ENCODE assay signal across 20 cellular contexts in the genomic region with DNA sequence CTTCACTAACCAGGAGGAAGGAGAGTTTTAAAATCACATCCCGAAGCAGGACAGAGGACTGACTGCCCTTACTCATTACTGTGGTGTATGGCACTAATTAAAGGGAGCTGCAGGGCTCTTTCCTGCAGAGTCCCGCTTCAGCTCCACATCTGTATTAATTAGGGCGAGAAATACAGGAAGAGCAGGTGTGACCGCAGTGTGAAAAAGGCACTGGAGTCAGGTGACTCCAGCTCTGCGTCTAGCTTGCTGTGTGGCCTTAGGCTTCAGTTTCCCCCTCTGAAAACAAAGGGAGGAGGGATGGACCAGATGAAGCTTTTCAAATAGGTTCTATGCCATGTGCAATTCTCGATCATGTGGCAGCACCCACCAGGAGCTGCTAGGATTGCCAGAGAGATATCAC. TPM values are rescaled to one million over a fixed set of nuclear protein-coding genes. Genes with fewer than 3 reads are reported as not detected.
"Had no signal": no experiment of that assay in that cellular context is flagged by ENCODE, and none has a peak within 500 bp of the region (broad histone marks: within the 10 kb centered on the region; RNA-seq: fewer than 3 reads in every experiment).

No MANE protein-coding gene starts in this region.

- H3K4me3 Mint-ChIP-seq: activated CD4-positive, alpha-beta T cell treated with anti-CD3 and anti-CD28 coated beads for 36 hours; effector memory CD8-positive, alpha-beta T cell; mesothelial cell of epicardium; nephron; WTC11 had no signal

- H3K4me1 Mint-ChIP-seq: activated CD4-positive, alpha-beta T cell treated with anti-CD3 and anti-CD28 coated beads for 36 hours; mesothelial cell of epicardium had no signal

- H3K27ac ChIP-seq: adrenal gland, hepatocyte, right atrium auricular region, tibial nerve, vagina had no signal

- H3K4me1 ChIP-seq: right atrium auricular region had no signal

- H3K4me3 ChIP-seq: adrenal gland, hepatocyte, lung, right atrium auricular region, tibial nerve, vagina had no signal

- ATAC-seq: activated CD4-positive, alpha-beta T cell treated with anti-CD3 and anti-CD28 coated beads for 36 hours; activated naive CD4-positive, alpha-beta T cell treated with anti-CD3 and anti-CD28 coated beads, Interleukin-2, amount 50 U/mL, for 72 hours; effector memory CD8-positive, alpha-beta T cell; left colon; stimulated activated naive CD8-positive, alpha-beta T cell treated with anti-CD3 and anti-CD28 coated beads, Interleukin-15, Interleukin-2, amounts not matched to agents 100 U/mL and 50 U/mL, for 24 hours; WTC11 had no signal

- H3K27ac Mint-ChIP-seq: activated CD4-positive, alpha-beta T cell treated with anti-CD3 and anti-CD28 coated beads for 36 hours; activated naive CD4-positive, alpha-beta T cell treated with anti-CD3 and anti-CD28 coated beads, Interleukin-2, amount 50 U/mL, for 72 hours; mesothelial cell of epicardium; nephron; progenitor cell of endocrine pancreas; WTC11 had no signal

- H3K9me3 Mint-ChIP-seq: activated naive CD4-positive, alpha-beta T cell treated with anti-CD3 and anti-CD28 coated beads, Interleukin-2, amount 50 U/mL, for 72 hours; effector memory CD8-positive, alpha-beta T cell; mesothelial cell of epicardium; nephron had no signal

- DNase-seq: activated CD4-positive, alpha-beta T cell treated with anti-CD3 and anti-CD28 coated beads for 36 hours; activated CD4-positive, alpha-beta T cell treated with anti-CD3 and anti-CD28 coated beads, Interleukin-2, amount 50 U/mL, for 48 hours; activated gamma-delta T cell; adrenal gland; effector memory CD8-positive, alpha-beta T cell; left colon; nucleus accumbens; stimulated activated CD4-positive, alpha-beta T cell treated with anti-CD3 and anti-CD28 coated beads, Interleukin-2, amount 100 ng/mL, for 24 hours; stimulated activated naive CD8-positive, alpha-beta T cell treated with anti-CD3 and anti-CD28 coated beads, Interleukin-15, Interleukin-2, amounts not matched to agents 100 U/mL and 50 U/mL, for 24 hours had no signal

- H3K36me3 ChIP-seq: adrenal gland, right atrium auricular region, vagina had no signal

- H3K27me3 ChIP-seq: adrenal gland, hepatocyte, right atrium auricular region, tibial nerve, vagina had no signal

- H3K36me3 Mint-ChIP-seq: activated naive CD4-positive, alpha-beta T cell treated with anti-CD3 and anti-CD28 coated beads, Interleukin-2, amount 50 U/mL, for 72 hours; mesothelial cell of epicardium; WTC11 had no signal

- H3K9me3 ChIP-seq: adrenal gland, right atrium auricular region, tibial nerve, vagina had no signal

RNA-seq across cellular contexts. Expression of a gene that starts 34.0 kb away (rescaled TPM):
- total RNA-seq: activated CD4-positive, alpha-beta T cell treated with anti-CD3 and anti-CD28 coated beads for 36 hours; activated naive CD4-positive, alpha-beta T cell treated with anti-CD3 and anti-CD28 coated beads, Interleukin-2, amount 50 U/mL, for 72 hours; dermis microvascular lymphatic vessel endothelial cell had no signal
